1 cellular context compared by ENCODE assay signal in the genomic region with DNA sequence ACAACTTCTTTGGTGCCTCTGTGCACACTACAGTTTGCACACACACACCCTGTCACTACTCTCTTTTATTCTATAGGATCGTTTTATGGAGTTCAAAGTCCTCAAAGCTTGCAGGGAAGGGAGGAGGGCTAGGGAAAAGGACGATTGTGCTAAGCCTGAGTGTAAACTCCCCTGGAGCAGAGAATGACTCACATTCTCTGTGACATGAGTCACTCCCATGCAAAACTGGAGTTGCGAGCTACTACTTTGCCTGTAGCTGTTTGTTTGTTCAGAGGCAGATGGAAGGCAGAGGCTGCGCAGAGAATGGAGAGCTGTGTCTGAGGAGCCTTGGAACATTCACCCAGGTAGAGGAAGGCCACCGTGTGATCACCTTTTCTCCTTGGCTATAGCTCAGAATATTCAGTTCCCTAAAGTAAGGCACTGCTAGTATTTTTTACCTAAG.
A peak's percentile ranks its signal among the peaks of the same experiment; 100 is the strongest.
TF ChIP-seq lines count a peak whose summit lies in the region.

No MANE protein-coding gene starts in this region.

TF ChIP-seq in HepG2, 621 proteins besides CTCF, POLR2A, EP300 and RAD21 (continued from another document and continues in another):
- TF ChIP-seq, protein P1, sequence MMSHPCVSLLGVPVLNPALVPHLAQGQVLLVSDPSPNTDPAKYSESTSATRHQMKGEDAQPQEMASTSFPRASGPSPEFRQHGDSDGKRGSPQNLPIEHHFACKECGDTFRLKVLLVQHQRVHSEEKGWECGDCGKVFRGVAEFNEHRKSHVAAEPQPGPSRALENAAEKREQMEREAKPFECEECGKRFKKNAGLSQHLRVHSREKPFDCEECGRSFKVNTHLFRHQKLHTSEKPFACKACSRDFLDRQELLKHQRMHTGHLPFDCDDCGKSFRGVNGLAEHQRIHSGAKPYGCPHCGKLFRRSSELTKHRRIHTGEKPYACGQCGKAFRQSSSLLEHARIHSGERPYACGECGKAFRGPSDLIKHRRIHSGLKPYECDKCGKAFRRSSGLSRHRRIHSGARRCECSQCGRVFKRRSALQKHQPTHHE (CRISPR knock-in tag; IDR thresholded peaks at IDR 0.05; ENCODE audit: borderline replicate concordance) = no peak
- TF ChIP-seq ZNF878 (CRISPR knock-in tag; IDR thresholded peaks at IDR 0.05) = peak; percentile 77; the same call in 1 of the 2 replicates
- peak; percentile 51; the same call in 1 of the 2 replicates for TF ChIP-seq FOXK1 (CRISPR knock-in tag; IDR thresholded peaks at IDR 0.05; ENCODE audit: borderline replicate concordance, low read depth)
- no peak for TF ChIP-seq CREBL2 (CRISPR knock-in tag; IDR thresholded peaks at IDR 0.05; ENCODE audit: borderline replicate concordance)
- TF ChIP-seq FOXA3 (CRISPR knock-in tag; IDR thresholded peaks at IDR 0.05) = peak; percentile 92
- TF ChIP-seq, protein P2, sequence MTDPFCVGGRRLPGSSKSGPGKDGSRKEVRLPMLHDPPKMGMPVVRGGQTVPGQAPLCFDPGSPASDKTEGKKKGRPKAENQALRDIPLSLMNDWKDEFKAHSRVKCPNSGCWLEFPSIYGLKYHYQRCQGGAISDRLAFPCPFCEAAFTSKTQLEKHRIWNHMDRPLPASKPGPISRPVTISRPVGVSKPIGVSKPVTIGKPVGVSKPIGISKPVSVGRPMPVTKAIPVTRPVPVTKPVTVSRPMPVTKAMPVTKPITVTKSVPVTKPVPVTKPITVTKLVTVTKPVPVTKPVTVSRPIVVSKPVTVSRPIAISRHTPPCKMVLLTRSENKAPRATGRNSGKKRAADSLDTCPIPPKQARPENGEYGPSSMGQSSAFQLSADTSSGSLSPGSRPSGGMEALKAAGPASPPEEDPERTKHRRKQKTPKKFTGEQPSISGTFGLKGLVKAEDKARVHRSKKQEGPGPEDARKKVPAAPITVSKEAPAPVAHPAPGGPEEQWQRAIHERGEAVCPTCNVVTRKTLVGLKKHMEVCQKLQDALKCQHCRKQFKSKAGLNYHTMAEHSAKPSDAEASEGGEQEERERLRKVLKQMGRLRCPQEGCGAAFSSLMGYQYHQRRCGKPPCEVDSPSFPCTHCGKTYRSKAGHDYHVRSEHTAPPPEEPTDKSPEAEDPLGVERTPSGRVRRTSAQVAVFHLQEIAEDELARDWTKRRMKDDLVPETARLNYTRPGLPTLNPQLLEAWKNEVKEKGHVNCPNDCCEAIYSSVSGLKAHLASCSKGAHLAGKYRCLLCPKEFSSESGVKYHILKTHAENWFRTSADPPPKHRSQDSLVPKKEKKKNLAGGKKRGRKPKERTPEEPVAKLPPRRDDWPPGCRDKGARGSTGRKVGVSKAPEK (CRISPR knock-in tag; IDR thresholded peaks at IDR 0.05; ENCODE audit: borderline replicate concordance) = no peak
- TF ChIP-seq ZNF180 (CRISPR knock-in tag; IDR thresholded peaks at IDR 0.05; ENCODE audit: borderline replicate concordance, low read depth) = no peak
- TF ChIP-seq ELF4 (CRISPR knock-in tag; IDR thresholded peaks at IDR 0.05; ENCODE audit: borderline replicate concordance) = no peak
- TF ChIP-seq ZNF274 (CRISPR knock-in tag; IDR thresholded peaks at IDR 0.05) = no peak
- TF ChIP-seq SIN3A (IDR thresholded peaks at IDR 0.05; ENCODE audit: borderline replicate concordance, low read depth, low read length) = no peak
- peak; percentile 67 for TF ChIP-seq THAP11 (CRISPR knock-in tag; IDR thresholded peaks at IDR 0.05)
- TF ChIP-seq SOX5 (CRISPR knock-in tag; IDR thresholded peaks at IDR 0.05; ENCODE audit: borderline replicate concordance) = peak; percentile 88
- peak; percentile 24; the same call in 1 of the 2 replicates for TF ChIP-seq YEATS2 (CRISPR knock-in tag; IDR thresholded peaks at IDR 0.05; ENCODE audit: borderline replicate concordance)
- 0 out of 2 replicates have a peak, but pooled peaks have one; percentile 23 for TF ChIP-seq ELF1 (CRISPR knock-in tag; IDR thresholded peaks at IDR 0.05)
- TF ChIP-seq ZNF614 (CRISPR knock-in tag; IDR thresholded peaks at IDR 0.05; ENCODE audit: borderline replicate concordance) = no peak; the same call in 1 of the 2 replicates
- peak; percentile 59 for TF ChIP-seq KAT8 (CRISPR knock-in tag; IDR thresholded peaks at IDR 0.05)
- no peak for TF ChIP-seq HNRNPL (IDR thresholded peaks at IDR 0.05; ENCODE audit: low read depth, low read length)
- TF ChIP-seq SAP130 (CRISPR knock-in tag; IDR thresholded peaks at IDR 0.05; ENCODE audit: low read depth) = peak; percentile 87
- TF ChIP-seq MAFG (CRISPR knock-in tag; IDR thresholded peaks at IDR 0.05) = no peak
- peak; percentile 96 for TF ChIP-seq TEAD3 (CRISPR knock-in tag; optimal IDR thresholded peaks at IDR 0.05; ENCODE audit: borderline replicate concordance)
- TF ChIP-seq NFYC (CRISPR knock-in tag; IDR thresholded peaks at IDR 0.05) = no peak
- TF ChIP-seq MTF1 (CRISPR knock-in tag; IDR thresholded peaks at IDR 0.05) = no peak
- TF ChIP-seq ZBTB37 (CRISPR knock-in tag; IDR thresholded peaks at IDR 0.05) = no peak; the same call in 1 of the 2 replicates
- TF ChIP-seq NR2F2 (IDR thresholded peaks at IDR 0.05; ENCODE audit: borderline replicate concordance, low read depth) = no peak
- TF ChIP-seq JUN (CRISPR knock-in tag; IDR thresholded peaks at IDR 0.05) = peak; percentile 98
- TF ChIP-seq SMARCC2 (IDR thresholded peaks at IDR 0.05) = peak; percentile 45; the same call in 1 of the 2 replicates
- no peak for TF ChIP-seq RFX3 (CRISPR knock-in tag; IDR thresholded peaks at IDR 0.05)
- TF ChIP-seq ZNF317 (CRISPR knock-in tag; IDR thresholded peaks at IDR 0.05) = peak; percentile 79; the same call in 1 of the 2 replicates
- TF ChIP-seq MLLT10 (CRISPR knock-in tag; IDR thresholded peaks at IDR 0.05) = no peak
- no peak for TF ChIP-seq ZNF749 (CRISPR knock-in tag; IDR thresholded peaks at IDR 0.05; ENCODE audit: borderline replicate concordance)
- no peak for TF ChIP-seq GLMP (CRISPR knock-in tag; IDR thresholded peaks at IDR 0.05; ENCODE audit: borderline replicate concordance)
- no peak for TF ChIP-seq JARID2 (CRISPR knock-in tag; IDR thresholded peaks at IDR 0.05; ENCODE audit: insufficient replicate concordance)
- TF ChIP-seq, protein P3, sequence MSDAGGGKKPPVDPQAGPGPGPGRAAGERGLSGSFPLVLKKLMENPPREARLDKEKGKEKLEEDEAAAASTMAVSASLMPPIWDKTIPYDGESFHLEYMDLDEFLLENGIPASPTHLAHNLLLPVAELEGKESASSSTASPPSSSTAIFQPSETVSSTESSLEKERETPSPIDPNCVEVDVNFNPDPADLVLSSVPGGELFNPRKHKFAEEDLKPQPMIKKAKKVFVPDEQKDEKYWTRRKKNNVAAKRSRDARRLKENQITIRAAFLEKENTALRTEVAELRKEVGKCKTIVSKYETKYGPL (CRISPR knock-in tag; IDR thresholded peaks at IDR 0.05) = no peak
- TF ChIP-seq GATAD1 (CRISPR knock-in tag; IDR thresholded peaks at IDR 0.05) = peak; percentile 60; the same call in 1 of the 2 replicates
- peak; percentile 1 to 33; a peak in 1 of 4 replicates for TF ChIP-seq MAFK (conservative IDR thresholded peaks at IDR 0.05 in 1 of 2, IDR thresholded peaks at IDR 0.05 in 1 of 2; ENCODE audit: low read length in 2 of 2)
- 0 out of 2 replicates have a peak, but pooled peaks have one; percentile 58 for TF ChIP-seq MIER2 (CRISPR knock-in tag; IDR thresholded peaks at IDR 0.05)
- no peak for TF ChIP-seq ONECUT2 (CRISPR knock-in tag; IDR thresholded peaks at IDR 0.05)
- TF ChIP-seq GZF1 (CRISPR knock-in tag; IDR thresholded peaks at IDR 0.05) = no peak
- TF ChIP-seq ATRX (CRISPR knock-in tag; IDR thresholded peaks at IDR 0.05; ENCODE audit: borderline replicate concordance) = no peak
- no peak for TF ChIP-seq TFDP2 (CRISPR knock-in tag; IDR thresholded peaks at IDR 0.05)
- TF ChIP-seq ZFP62 (CRISPR knock-in tag; IDR thresholded peaks at IDR 0.05) = no peak
- no peak for TF ChIP-seq NR3C1 (CRISPR knock-in tag; IDR thresholded peaks at IDR 0.05)
- TF ChIP-seq ZZZ3 (CRISPR knock-in tag; IDR thresholded peaks at IDR 0.05; ENCODE audit: borderline replicate concordance) = no peak
- TF ChIP-seq, protein P4, sequence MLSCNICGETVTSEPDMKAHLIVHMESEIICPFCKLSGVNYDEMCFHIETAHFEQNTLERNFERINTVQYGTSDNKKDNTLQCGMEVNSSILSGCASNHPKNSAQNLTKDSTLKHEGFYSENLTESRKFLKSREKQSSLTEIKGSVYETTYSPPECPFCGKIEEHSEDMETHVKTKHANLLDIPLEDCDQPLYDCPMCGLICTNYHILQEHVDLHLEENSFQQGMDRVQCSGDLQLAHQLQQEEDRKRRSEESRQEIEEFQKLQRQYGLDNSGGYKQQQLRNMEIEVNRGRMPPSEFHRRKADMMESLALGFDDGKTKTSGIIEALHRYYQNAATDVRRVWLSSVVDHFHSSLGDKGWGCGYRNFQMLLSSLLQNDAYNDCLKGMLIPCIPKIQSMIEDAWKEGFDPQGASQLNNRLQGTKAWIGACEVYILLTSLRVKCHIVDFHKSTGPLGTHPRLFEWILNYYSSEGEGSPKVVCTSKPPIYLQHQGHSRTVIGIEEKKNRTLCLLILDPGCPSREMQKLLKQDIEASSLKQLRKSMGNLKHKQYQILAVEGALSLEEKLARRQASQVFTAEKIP (CRISPR knock-in tag; IDR thresholded peaks at IDR 0.05; ENCODE audit: borderline replicate concordance) = no peak
- no peak for TF ChIP-seq AHR (CRISPR knock-in tag; IDR thresholded peaks at IDR 0.05)
- TF ChIP-seq TARDBP (CRISPR knock-in tag; IDR thresholded peaks at IDR 0.05) = peak; percentile 74; the same call in 1 of the 2 replicates
- no peak for TF ChIP-seq FOXM1 (CRISPR knock-in tag; IDR thresholded peaks at IDR 0.05)
- TF ChIP-seq, protein P5, sequence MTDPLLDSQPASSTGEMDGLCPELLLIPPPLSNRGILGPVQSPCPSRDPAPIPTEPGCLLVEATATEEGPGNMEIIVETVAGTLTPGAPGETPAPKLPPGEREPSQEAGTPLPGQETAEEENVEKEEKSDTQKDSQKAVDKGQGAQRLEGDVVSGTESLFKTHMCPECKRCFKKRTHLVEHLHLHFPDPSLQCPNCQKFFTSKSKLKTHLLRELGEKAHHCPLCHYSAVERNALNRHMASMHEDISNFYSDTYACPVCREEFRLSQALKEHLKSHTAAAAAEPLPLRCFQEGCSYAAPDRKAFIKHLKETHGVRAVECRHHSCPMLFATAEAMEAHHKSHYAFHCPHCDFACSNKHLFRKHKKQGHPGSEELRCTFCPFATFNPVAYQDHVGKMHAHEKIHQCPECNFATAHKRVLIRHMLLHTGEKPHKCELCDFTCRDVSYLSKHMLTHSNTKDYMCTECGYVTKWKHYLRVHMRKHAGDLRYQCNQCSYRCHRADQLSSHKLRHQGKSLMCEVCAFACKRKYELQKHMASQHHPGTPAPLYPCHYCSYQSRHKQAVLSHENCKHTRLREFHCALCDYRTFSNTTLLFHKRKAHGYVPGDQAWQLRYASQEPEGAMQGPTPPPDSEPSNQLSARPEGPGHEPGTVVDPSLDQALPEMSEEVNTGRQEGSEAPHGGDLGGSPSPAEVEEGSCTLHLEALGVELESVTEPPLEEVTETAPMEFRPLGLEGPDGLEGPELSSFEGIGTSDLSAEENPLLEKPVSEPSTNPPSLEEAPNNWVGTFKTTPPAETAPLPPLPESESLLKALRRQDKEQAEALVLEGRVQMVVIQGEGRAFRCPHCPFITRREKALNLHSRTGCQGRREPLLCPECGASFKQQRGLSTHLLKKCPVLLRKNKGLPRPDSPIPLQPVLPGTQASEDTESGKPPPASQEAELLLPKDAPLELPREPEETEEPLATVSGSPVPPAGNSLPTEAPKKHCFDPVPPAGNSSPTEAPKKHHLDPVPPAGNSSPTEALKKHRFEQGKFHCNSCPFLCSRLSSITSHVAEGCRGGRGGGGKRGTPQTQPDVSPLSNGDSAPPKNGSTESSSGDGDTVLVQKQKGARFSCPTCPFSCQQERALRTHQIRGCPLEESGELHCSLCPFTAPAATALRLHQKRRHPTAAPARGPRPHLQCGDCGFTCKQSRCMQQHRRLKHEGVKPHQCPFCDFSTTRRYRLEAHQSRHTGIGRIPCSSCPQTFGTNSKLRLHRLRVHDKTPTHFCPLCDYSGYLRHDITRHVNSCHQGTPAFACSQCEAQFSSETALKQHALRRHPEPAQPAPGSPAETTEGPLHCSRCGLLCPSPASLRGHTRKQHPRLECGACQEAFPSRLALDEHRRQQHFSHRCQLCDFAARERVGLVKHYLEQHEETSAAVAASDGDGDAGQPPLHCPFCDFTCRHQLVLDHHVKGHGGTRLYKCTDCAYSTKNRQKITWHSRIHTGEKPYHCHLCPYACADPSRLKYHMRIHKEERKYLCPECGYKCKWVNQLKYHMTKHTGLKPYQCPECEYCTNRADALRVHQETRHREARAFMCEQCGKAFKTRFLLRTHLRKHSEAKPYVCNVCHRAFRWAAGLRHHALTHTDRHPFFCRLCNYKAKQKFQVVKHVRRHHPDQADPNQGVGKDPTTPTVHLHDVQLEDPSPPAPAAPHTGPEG (CRISPR knock-in tag; IDR thresholded peaks at IDR 0.05) = 0 out of 2 replicates have a peak, but pooled peaks have one; percentile 36
